Comparison of ENCODE assay signal across 8 cellular contexts in the genomic region with DNA sequence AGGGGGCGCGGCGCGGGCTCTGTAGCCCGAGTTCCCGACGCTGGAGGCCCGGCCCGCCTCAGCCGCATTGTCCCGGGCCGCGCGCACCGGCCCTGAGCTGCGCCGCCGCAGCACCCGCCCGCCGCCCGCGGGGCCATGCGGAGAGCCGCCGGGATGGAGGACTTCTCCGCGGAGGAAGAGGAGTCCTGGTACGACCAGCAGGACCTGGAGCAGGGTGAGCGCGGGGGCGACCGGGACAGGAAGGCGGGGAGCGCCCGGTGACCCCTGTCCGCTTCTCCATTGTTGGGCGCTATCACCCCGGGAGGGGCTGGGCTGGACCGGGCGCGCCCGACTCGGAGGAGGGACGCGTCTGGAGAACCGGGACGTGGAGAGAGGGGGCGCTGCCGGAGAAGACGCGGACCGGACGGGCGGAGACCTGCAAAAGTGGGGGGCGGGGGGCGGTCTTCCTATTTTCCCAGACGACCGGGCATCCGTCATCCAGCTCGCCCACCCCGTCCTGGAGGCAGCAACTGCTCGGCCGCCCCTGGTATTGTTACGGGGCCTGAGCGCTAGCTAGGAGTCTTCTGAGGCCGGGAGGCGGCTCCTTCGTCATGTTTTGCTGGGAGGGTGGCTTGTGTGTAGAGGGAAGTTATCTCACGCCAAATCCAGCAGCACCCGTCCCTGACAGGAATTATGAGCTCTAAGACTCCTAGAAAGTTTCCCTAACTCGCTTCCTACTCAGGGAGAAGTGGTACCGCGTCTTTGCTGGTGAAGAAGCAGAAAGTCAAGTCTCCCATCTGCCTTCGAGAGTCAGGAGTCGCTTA. TPM values are rescaled to one million over a fixed set of nuclear protein-coding genes. Genes with fewer than 3 reads are reported as not detected.
DNase-seq lines count a peak whose midpoint lies in the region; ATAC-seq and TF ChIP-seq lines count a peak whose summit lies in the region.

No MANE protein-coding gene starts in this region.

- H3K36me3 ChIP-seq in H7 (replicated peaks; ENCODE audit: control insufficient read depth, insufficient read depth, low read length) (no peaks in the 10 kb centered on the region), urinary bladder (ENCODE audit: insufficient read depth) (no peaks in the 10 kb centered on the region)
- no peaks in the 10 kb centered on the region for H3K36me3 ChIP-seq in naive thymus-derived CD4-positive, alpha-beta T cell (ENCODE audit: control insufficient read depth in 2 of 3, insufficient read depth in 3 of 3, low read length in 3 of 3)

- intact Hi-C loops in naive thymus-derived CD4-positive, alpha-beta T cell (cut with micrococcal nuclease): loop anchor here (1.0 to 10.0 kb wide), 8 partner anchors 15 to 277 kb away; a partner anchor contains a TSS

- H3K27ac Mint-ChIP-seq in activated T-helper 17 cell treated with anti-CD3 and anti-CD28 coated beads, Interleukin-2, amount 50 U/mL, for 72 hours: no peak overlapping the region
- peak overlapping the region in 2 of 9 donors; percentile 6 to 10 for H3K27ac Mint-ChIP-seq in naive thymus-derived CD4-positive, alpha-beta T cell

- WGBS in urinary bladder: under 1% methylated on average over 76 of the region's 76 CpGs

- CTCF ChIA-PET in naive thymus-derived CD4-positive, alpha-beta T cell (lab: Charles Lee): interaction anchor here (0.9 to 2.3 kb wide), 7 partner anchors 17 to 195 kb away, joined by 3 to 11 read pairs (median 4); a partner anchor contains a TSS

- H3K4me3 Mint-ChIP-seq in activated T-helper 17 cell treated with anti-CD3 and anti-CD28 coated beads, Interleukin-2, amount 50 U/mL, for 72 hours: peak overlapping the region; percentile 50
- peak overlapping the region; percentile 63 to 90 (median 76) for H3K4me3 Mint-ChIP-seq in naive thymus-derived CD4-positive, alpha-beta T cell

- H3K27me3 Mint-ChIP-seq in activated T-helper 17 cell treated with anti-CD3 and anti-CD28 coated beads, Interleukin-2, amount 50 U/mL, for 72 hours: no peaks in the 10 kb centered on the region
- H3K27me3 Mint-ChIP-seq in naive thymus-derived CD4-positive, alpha-beta T cell: peaks cover 0 to 59% (median 0%) of the 10 kb centered on the region in 5 donors

- no peaks in the 10 kb centered on the region for H3K4me1 Mint-ChIP-seq in activated T-helper 17 cell treated with anti-CD3 and anti-CD28 coated beads, Interleukin-2, amount 50 U/mL, for 72 hours
- H3K4me1 Mint-ChIP-seq in naive thymus-derived CD4-positive, alpha-beta T cell: peaks cover 5 to 11% (median 10%) of the 10 kb centered on the region in 7 donors

- H3K27me3 ChIP-seq in H7 (ENCODE audit: control insufficient read depth, insufficient read depth, low read length): no peaks in the 10 kb centered on the region
- H3K27me3 ChIP-seq in naive thymus-derived CD4-positive, alpha-beta T cell (ENCODE audit: control insufficient read depth in 2 of 2, insufficient read depth in 2 of 2, low read length in 2 of 2): no peaks in the 10 kb centered on the region

- H3K36me3 Mint-ChIP-seq in activated T-helper 17 cell treated with anti-CD3 and anti-CD28 coated beads, Interleukin-2, amount 50 U/mL, for 72 hours (ENCODE audit: low read depth): no peaks in the 10 kb centered on the region
- H3K36me3 Mint-ChIP-seq in naive thymus-derived CD4-positive, alpha-beta T cell: no peaks in the 10 kb centered on the region

- H3K4me1 ChIP-seq in naive thymus-derived CD4-positive, alpha-beta T cell (ENCODE audit: control insufficient read depth in 2 of 2, insufficient read depth in 2 of 2, low read length in 2 of 2): peaks cover 6 to 12% of the 10 kb centered on the region in 2 donors
- H3K4me1 ChIP-seq in urinary bladder (ENCODE audit: insufficient read depth): no peaks in the 10 kb centered on the region

- POLR2A ChIA-PET in naive thymus-derived CD4-positive, alpha-beta T cell (lab: Charles Lee): interaction anchor here (0.8 to 3.0 kb wide), 6 partner anchors 12 to 517 kb away, joined by 3 to 22 read pairs (median 3); a partner anchor contains a TSS

- peak; percentile 76 for DNase-seq in DMS53 (lab: John Stamatoyannopoulos, UW)
- no peak for DNase-seq in DMS53 treated with DMSO at 0.1 percent for 48 hours (lab: John Stamatoyannopoulos, UW; ENCODE audit: unreplicated experiment)
- DNase-seq in H7: peak; percentile 91
- peak; percentile 22 for DNase-seq in MV-4-11 (lab: John Stamatoyannopoulos, UW)
- peak; percentile 84 for DNase-seq in fibroblast of villous mesenchyme (ENCODE audit: low read depth)
- peak in 5 of 9 donors; percentile 21 to 56 (median 23) for DNase-seq in naive thymus-derived CD4-positive, alpha-beta T cell

- H3K27ac ChIP-seq in naive thymus-derived CD4-positive, alpha-beta T cell (ENCODE audit: low read depth, low read length): peak overlapping the region; percentile 8
- H3K27ac ChIP-seq in urinary bladder (ENCODE audit: low read depth): peak overlapping the region; percentile 71

- TF ChIP-seq CTCF in fibroblast of villous mesenchyme (IDR thresholded peaks at IDR 0.05; ENCODE audit: insufficient read depth, low read depth, low read length): peak; percentile 43

- H3K4me3 ChIP-seq in H7 (ENCODE audit: insufficient read depth, low read depth, low read length) (peak overlapping the region; percentile 84), fibroblast of villous mesenchyme (ENCODE audit: low read depth, low read length) (peak overlapping the region; percentile 74), urinary bladder (ENCODE audit: low read depth, low read length) (peak overlapping the region; percentile 89)
- peak overlapping the region; percentile 44 for H3K4me3 ChIP-seq in naive thymus-derived CD4-positive, alpha-beta T cell (ENCODE audit: low read length)

- H3K9me3 Mint-ChIP-seq in activated T-helper 17 cell treated with anti-CD3 and anti-CD28 coated beads, Interleukin-2, amount 50 U/mL, for 72 hours: no peaks in the 10 kb centered on the region
- H3K9me3 Mint-ChIP-seq in naive thymus-derived CD4-positive, alpha-beta T cell: no peaks in the 10 kb centered on the region

- no peaks in the 10 kb centered on the region for H3K9me3 ChIP-seq in naive thymus-derived CD4-positive, alpha-beta T cell (ENCODE audit: control insufficient read depth in 2 of 3, low read length in 3 of 3)

- ATAC-seq in activated T-helper 17 cell treated with anti-CD3 and anti-CD28 coated beads, Interleukin-2, amount 50 U/mL, for 72 hours (replicated peaks): peak; percentile 64
- peak; percentile 59 for ATAC-seq in naive thymus-derived CD4-positive, alpha-beta T cell

RNA-seq across cellular contexts. Expression of a gene that starts 0.7 kb away (rescaled TPM):
- 23.5 and 25.9 TPM in 2 replicates for total RNA-seq in H7 (2014; rRNA removed; shearing (Covaris generic))
- total RNA-seq in activated T-helper 17 cell treated with anti-CD3 and anti-CD28 coated beads, Interleukin-2, amount 50 U/mL, for 72 hours: 1 to 10 TPM in 1 of 2 donors, under 1 TPM in 1; 0.56 to 1.2 TPM
- total RNA-seq in fibroblast of villous mesenchyme (26.8 and 31.9 TPM in 2 replicates), urinary bladder (4.8 TPM)
- total RNA-seq in naive thymus-derived CD4-positive, alpha-beta T cell: under 1 TPM in 3 of 5 experiments, not detected in 2; 0.08 to 0.17 (median 0.16) TPM
- not detected for polyA plus RNA-seq in naive thymus-derived CD4-positive, alpha-beta T cell
- 14.2 TPM for polyA plus RNA-seq in urinary bladder

RNA-seq across cellular contexts. Expression of a gene that starts 15.6 kb away (rescaled TPM):
- total RNA-seq in H7 (2014; rRNA removed; shearing (Covaris generic)): 2.1 and 7.8 TPM in 2 replicates
- total RNA-seq in activated T-helper 17 cell treated with anti-CD3 and anti-CD28 coated beads, Interleukin-2, amount 50 U/mL, for 72 hours: 1 to 10 TPM; 1.2 to 2.8 TPM
- total RNA-seq in fibroblast of villous mesenchyme: 3.5 and 4.3 TPM in 2 replicates
- 10 to 100 TPM in 4 of 5 experiments, under 1 TPM in 1; 0.60 to 25.2 (median 14.8) TPM for total RNA-seq in naive thymus-derived CD4-positive, alpha-beta T cell
- 1 to 10 TPM; 4.8 to 7.0 TPM for polyA plus RNA-seq in naive thymus-derived CD4-positive, alpha-beta T cell
- total RNA-seq in urinary bladder: 5.7 TPM
- polyA plus RNA-seq in urinary bladder: 13.4 TPM

RNA-seq across cellular contexts. Expression of a gene that starts 24.4 kb away (rescaled TPM):
- 62.0 and 68.4 TPM in 2 replicates for total RNA-seq in H7 (2014; rRNA removed; shearing (Covaris generic))
- 10 to 100 TPM; 25.4 to 48.2 TPM for total RNA-seq in activated T-helper 17 cell treated with anti-CD3 and anti-CD28 coated beads, Interleukin-2, amount 50 U/mL, for 72 hours
- total RNA-seq in fibroblast of villous mesenchyme (23.7 and 30.6 TPM in 2 replicates), urinary bladder (14.5 TPM)
- 10 to 100 TPM; 11.7 to 46.1 (median 23.0) TPM for total RNA-seq in naive thymus-derived CD4-positive, alpha-beta T cell
- polyA plus RNA-seq in naive thymus-derived CD4-positive, alpha-beta T cell: 10 to 100 TPM; 55.3 to 71.4 TPM
- polyA plus RNA-seq in urinary bladder: 38.7 TPM

RNA-seq across cellular contexts. Expression of a gene that starts 52.4 kb away (rescaled TPM):
- total RNA-seq in H7 (2014; rRNA removed; shearing (Covaris generic)): not detected in 2 replicates
- total RNA-seq in activated T-helper 17 cell treated with anti-CD3 and anti-CD28 coated beads, Interleukin-2, amount 50 U/mL, for 72 hours: not detected
- total RNA-seq in fibroblast of villous mesenchyme (not detected in 2 replicates), urinary bladder (not detected)
- total RNA-seq in naive thymus-derived CD4-positive, alpha-beta T cell: not detected
- not detected for polyA plus RNA-seq in naive thymus-derived CD4-positive, alpha-beta T cell
- not detected for polyA plus RNA-seq in urinary bladder

RNA-seq across cellular contexts. Expression of a gene that starts 58.7 kb away (rescaled TPM):
- 399 and 432 TPM in 2 replicates for total RNA-seq in H7 (2014; rRNA removed; shearing (Covaris generic))
- 100 to 1,000 TPM; 164 to 216 TPM for total RNA-seq in activated T-helper 17 cell treated with anti-CD3 and anti-CD28 coated beads, Interleukin-2, amount 50 U/mL, for 72 hours
- 275 and 323 TPM in 2 replicates for total RNA-seq in fibroblast of villous mesenchyme
- 100 to 1,000 TPM; 113 to 195 (median 161) TPM for total RNA-seq in naive thymus-derived CD4-positive, alpha-beta T cell
- 100 to 1,000 TPM; 362 to 478 TPM for polyA plus RNA-seq in naive thymus-derived CD4-positive, alpha-beta T cell
- total RNA-seq in urinary bladder: 136 TPM
- 334 TPM for polyA plus RNA-seq in urinary bladder
